ENCODE assay signal across 22 cellular contexts in genomic region chr7:67392596-67393438, GRCh38.
DNase-seq lines count a peak whose midpoint lies in the region; ATAC-seq, FAIRE-seq and TF ChIP-seq lines count a peak whose summit lies in the region.
"Had no signal": no experiment of that assay in that cellular context is flagged by ENCODE, and none has a peak within 500 bp of the region (broad histone marks: within the 10 kb centered on the region; RNA-seq: fewer than 3 reads in every experiment).

No MANE protein-coding gene starts in this region.

- H4K5ac ChIP-seq in H1 (ENCODE audit: insufficient read length, low read depth, low read length): no peak overlapping the region

- no peak overlapping the region for H3K56ac ChIP-seq in H1 (replicated peaks; ENCODE audit: insufficient read length, low read depth, low read length)

- no peak for TF ChIP-seq RAD21 in H1 (IDR thresholded peaks at IDR 0.05 in 1 of 2, conservative IDR thresholded peaks at IDR 0.05 in 1 of 2; ENCODE audit: low read depth in 2 of 2, low read length in 2 of 2)

- POLR2A ChIA-PET in H1 (lab: Charles Lee; ENCODE audit: partially characterized antibody): interaction anchor here (0.7 to 2.2 kb wide), 7 partner anchors 13 to 268 kb away, joined by 3 to 15 read pairs (median 3); no protein-coding TSS in a partner anchor

- no peaks in the 10 kb centered on the region for H3K27me3 ChIP-seq in H1 (replicated peaks in 1 of 4; ENCODE audit: control insufficient read depth in 3 of 4, extremely low read depth in 1 of 4, insufficient read depth in 3 of 4, low read length in 3 of 4)
- no peaks in the 10 kb centered on the region for H3K27me3 ChIP-seq in neural progenitor cell
- H3K27me3 ChIP-seq: neutrophil had no signal

- H3K14ac ChIP-seq in H1 (ENCODE audit: insufficient read length): no peak overlapping the region

- H3K4ac ChIP-seq in H1 (replicated peaks; ENCODE audit: insufficient read length, low read depth, low read length): peak overlapping the region; percentile 1

- H3K9me3 ChIP-seq in H1 (ENCODE audit: insufficient read depth in 2 of 2, low read depth in 1 of 2, low read length in 1 of 2) (no peaks in the 10 kb centered on the region), neural progenitor cell (ENCODE audit: low read depth) (no peaks in the 10 kb centered on the region)
- H3K9me3 ChIP-seq: gastrocnemius medialis, neutrophil had no signal

- H3K79me1 ChIP-seq in H1 (ENCODE audit: low read depth, low read length): no peaks in the 10 kb centered on the region

- no peaks in the 10 kb centered on the region for H3K36me3 Mint-ChIP-seq in neural progenitor cell
- H3K36me3 Mint-ChIP-seq: activated CD4-positive, alpha-beta memory T cell treated with anti-CD3 and anti-CD28 coated beads for 36 hours; activated naive CD4-positive, alpha-beta T cell treated with anti-CD3 and anti-CD28 coated beads, Interleukin-2, amount 10 ng/mL, durations not matched to agents 7 days and 5 days; immature natural killer cell had no signal

- H3K27ac ChIP-seq in H1 (ENCODE audit: low read depth, low read length): peak overlapping the region; percentile 82
- no peak overlapping the region for H3K27ac ChIP-seq in neural progenitor cell
- H3K27ac ChIP-seq: gastrocnemius medialis, neutrophil, WERI-Rb-1 had no signal

- H2BK120ac ChIP-seq in H1 (replicated peaks; ENCODE audit: low read depth, low read length): peak overlapping the region; percentile 14

- no peaks in the 10 kb centered on the region for H3K36me3 ChIP-seq in H1 (ENCODE audit: control insufficient read depth in 2 of 4, insufficient read depth in 4 of 4, low read length in 3 of 4)
- H3K36me3 ChIP-seq in neural progenitor cell: no peaks in the 10 kb centered on the region
- H3K36me3 ChIP-seq: gastrocnemius medialis, neutrophil, WERI-Rb-1 had no signal

- H4K91ac ChIP-seq in H1 (replicated peaks; ENCODE audit: insufficient read length, low read length): peak overlapping the region; percentile 84

- 0 out of 2 replicates have a peak overlapping the region, but pooled peaks have one; percentile 19 for H2AFZ ChIP-seq in H1 (ENCODE audit: low read length)
- peak overlapping the region; percentile 42 for H2AFZ ChIP-seq in neural progenitor cell (replicated peaks)

- no peak overlapping the region for H4K8ac ChIP-seq in H1 (ENCODE audit: extremely low read depth, insufficient read depth, low read length)

- H2BK5ac ChIP-seq in H1 (ENCODE audit: low read depth, low read length): peak overlapping the region; percentile 72; the same call in 1 of the 2 replicates

- TF ChIP-seq EP300 in H1 (IDR thresholded peaks at IDR 0.05; ENCODE audit: borderline replicate concordance in 1 of 2, low read depth in 2 of 2, low read length in 2 of 2): peak in 1 of 2 experiments; percentile 54; a peak in 1 of 3 replicates

- H3K9me3 Mint-ChIP-seq in neural progenitor cell: no peaks in the 10 kb centered on the region
- H3K9me3 Mint-ChIP-seq: central memory CD8-positive, alpha-beta T cell had no signal

- TF ChIP-seq CTCF in H1 (IDR thresholded peaks at IDR 0.05; ENCODE audit: control extremely low read depth in 1 of 3, insufficient read depth in 1 of 3, low read depth in 1 of 3, low read length in 3 of 3): no peak
- TF ChIP-seq CTCF in neural progenitor cell (IDR thresholded peaks at IDR 0.05): no peak

- DNase-seq in NCI-H748 (lab: John Stamatoyannopoulos, UW; ENCODE audit: unreplicated experiment): peak; percentile 77
- no peak for DNase-seq in NCI-H748 treated with DMSO at 0.1 percent for 48 hours (lab: John Stamatoyannopoulos, UW)
- DNase-seq in NCI-H1092 treated with DMSO at 0.1 percent for 48 hours (lab: John Stamatoyannopoulos, UW): peak; percentile 34
- peak in 1 of 2 experiments; percentile 23 for DNase-seq in H1 (ENCODE audit: low read depth in 1 of 2, low spot score in 2 of 2)
- DNase-seq in neural progenitor cell (ENCODE audit: low spot score): peak; percentile 25
- no peak for DNase-seq in activated CD8-positive, alpha-beta memory T cell treated with anti-CD3 and anti-CD28 coated beads for 24 hours
- no peak for DNase-seq in SKM-1 (lab: John Stamatoyannopoulos, UW; ENCODE audit: unreplicated experiment)
- DNase-seq: activated CD4-positive, alpha-beta memory T cell treated with anti-CD3 and anti-CD28 coated beads for 36 hours; activated naive CD4-positive, alpha-beta T cell treated with anti-CD3 and anti-CD28 coated beads, Interleukin-2, amount 10 ng/mL, durations not matched to agents 7 days and 5 days; activated T-cell treated with anti-CD3 and anti-CD28 coated beads, Interleukin-2, amount 50 U/mL, for 24 hours; anterior cingulate cortex; gastrocnemius medialis; immature natural killer cell; retina; SHP77 treated with DMSO at 0.1 percent for 48 hours; stimulated activated CD4-positive, alpha-beta T cell treated with anti-CD3 and anti-CD28 coated beads, Interleukin-12 subunit alpha, Interleukin-12 subunit beta, amount 100 ng/mL, for 4 hours; WERI-Rb-1 had no signal

- H3K18ac ChIP-seq in H1 (ENCODE audit: extremely low read depth, low read length): peak overlapping the region; percentile 35

- H3K27ac Mint-ChIP-seq in neural progenitor cell: no peak overlapping the region
- H3K27ac Mint-ChIP-seq: activated CD4-positive, alpha-beta memory T cell treated with anti-CD3 and anti-CD28 coated beads for 36 hours; activated naive CD4-positive, alpha-beta T cell treated with anti-CD3 and anti-CD28 coated beads, Interleukin-2, amount 10 ng/mL, durations not matched to agents 7 days and 5 days; activated T-cell treated with anti-CD3 and anti-CD28 coated beads, Interleukin-2, amount 50 U/mL, for 24 hours; immature natural killer cell; T-helper 1 cell treated with Interleukin-12 subunit alpha and Interleukin-12 subunit beta and Interleukin-4 antibody, amounts not matched to agents 30 μg/mL and 1 μg/mL, for 36 hours had no signal

- H4K20me1 ChIP-seq in H1 (replicated peaks in 1 of 2; ENCODE audit: control insufficient read depth in 1 of 2, insufficient read depth in 2 of 2, low read length in 2 of 2) (no peaks in the 10 kb centered on the region), neural progenitor cell (ENCODE audit: low read depth) (no peaks in the 10 kb centered on the region)

- no peaks in the 10 kb centered on the region; a peak in 1 of 4 replicates for H3K79me2 ChIP-seq in H1 (ENCODE audit: control insufficient read depth in 1 of 2, insufficient read depth in 2 of 2, low read length in 2 of 2)
- no peaks in the 10 kb centered on the region for H3K79me2 ChIP-seq in neural progenitor cell (ENCODE audit: low read depth)

- H3K23ac ChIP-seq in H1 (ENCODE audit: insufficient read length): no peak overlapping the region

- peaks cover 11% of the 10 kb centered on the region for H3K27me3 Mint-ChIP-seq in neural progenitor cell (ENCODE audit: insufficient read depth, low read depth)
- H3K27me3 Mint-ChIP-seq: activated CD4-positive, alpha-beta memory T cell treated with anti-CD3 and anti-CD28 coated beads for 36 hours; activated naive CD4-positive, alpha-beta T cell treated with anti-CD3 and anti-CD28 coated beads, Interleukin-2, amount 10 ng/mL, durations not matched to agents 7 days and 5 days; activated T-cell treated with anti-CD3 and anti-CD28 coated beads, Interleukin-2, amount 50 U/mL, for 24 hours had no signal

- H3K4me1 ChIP-seq in H1 (replicated peaks in 1 of 4; ENCODE audit: control insufficient read depth in 3 of 4, insufficient read depth in 4 of 4, low read length in 3 of 4): peaks cover 3 to 17% (median 8%) of the 10 kb centered on the region in 4 experiments; a peak in 6 of 7 replicates
- H3K4me1 ChIP-seq in neural progenitor cell: no peaks in the 10 kb centered on the region
- H3K4me1 ChIP-seq: gastrocnemius medialis had no signal

- no peak for ATAC-seq in GM19467 (IDR thresholded peaks at IDR 0.05; ENCODE audit: unreplicated experiment)
- ATAC-seq: esophagus mucosa, gastrocnemius medialis had no signal

- peak overlapping the region; percentile 92 for H2BK20ac ChIP-seq in H1 (ENCODE audit: low read length)

- TF ChIP-seq POLR2A in H1 (IDR thresholded peaks at IDR 0.05; ENCODE audit: control extremely low read depth in 1 of 2, low read depth in 2 of 2, low read length in 2 of 2): peak in 1 of 2 experiments; percentile 74; a peak in 2 of 3 replicates

- peaks cover 2% of the 10 kb centered on the region; the same call in 1 of the 2 replicates for H3K23me2 ChIP-seq in H1 (ENCODE audit: low read depth, low read length)

- H3K9ac ChIP-seq in H1 (replicated peaks in 1 of 4; ENCODE audit: extremely low read depth in 1 of 4, low read depth in 3 of 4, low read length in 3 of 4) (peak overlapping the region in 1 of 4 experiments; percentile 34; a peak in 1 of 7 replicates), neural progenitor cell (no peak overlapping the region)

- H3K4me3 ChIP-seq in H1 (ENCODE audit: extremely low read depth in 1 of 4, insufficient read depth in 2 of 4, low read depth in 3 of 4, low read length in 4 of 4) (peak overlapping the region in 3 of 4 experiments; percentile 5 to 45 (median 19); a peak in 4 of 8 replicates), neural progenitor cell (no peak overlapping the region)
- H3K4me3 ChIP-seq: gastrocnemius medialis had no signal

- H3F3A ChIP-seq in neural progenitor cell (ENCODE audit: low read depth): peaks cover 4% of the 10 kb centered on the region

- H2AK5ac ChIP-seq in H1 (ENCODE audit: low read depth, low read length): peak overlapping the region; percentile 82; the same call in 1 of the 2 replicates

- H3K4me2 ChIP-seq in H1 (ENCODE audit: insufficient read depth in 1 of 2, low read depth in 2 of 2, low read length in 2 of 2) (peak overlapping the region; percentile 58 to 73), neural progenitor cell (peak overlapping the region; percentile 31)

- WGBS in H1 (ENCODE audit: extremely low coverage in 1 of 2, insufficient coverage in 1 of 2, insufficient read length in 1 of 2, insufficient replicate concordance in 2 of 2, low coverage in 1 of 2, low lambda C conversion rate in 2 of 2, missing lambda C conversion rate in 1 of 2), 2 experiments: 45% methylated on average over 16 of the region's 16 CpGs; no CpG with 5 or more reads in 1 of the 2 experiments

- peaks cover 2% of the 10 kb centered on the region for H3K4me1 Mint-ChIP-seq in neural progenitor cell
- H3K4me1 Mint-ChIP-seq: activated naive CD4-positive, alpha-beta T cell treated with anti-CD3 and anti-CD28 coated beads, Interleukin-2, amount 10 ng/mL, durations not matched to agents 7 days and 5 days; central memory CD8-positive, alpha-beta T cell; immature natural killer cell had no signal

- H3K4me3 Mint-ChIP-seq in neural progenitor cell: no peak overlapping the region
- H3K4me3 Mint-ChIP-seq: activated CD4-positive, alpha-beta memory T cell treated with anti-CD3 and anti-CD28 coated beads for 36 hours; activated naive CD4-positive, alpha-beta T cell treated with anti-CD3 and anti-CD28 coated beads, Interleukin-2, amount 10 ng/mL, durations not matched to agents 7 days and 5 days; activated T-cell treated with anti-CD3 and anti-CD28 coated beads, Interleukin-2, amount 50 U/mL, for 24 hours; central memory CD8-positive, alpha-beta T cell; immature natural killer cell; T-helper 1 cell treated with Interleukin-12 subunit alpha and Interleukin-12 subunit beta and Interleukin-4 antibody, amounts not matched to agents 30 μg/mL and 1 μg/mL, for 36 hours had no signal

- peak overlapping the region; percentile 55; the same call in 1 of the 2 replicates for H2BK15ac ChIP-seq in H1 (ENCODE audit: low read length)

- CTCF ChIA-PET in H1 (lab: Charles Lee; ENCODE audit: partially characterized antibody): interaction anchor here (1.1 kb wide), 1 partner anchor 226 kb away, joined by 4 read pairs; no protein-coding TSS in a partner anchor

- FAIRE-seq in H1 (lab: Jason Lieb, UNC): peak; percentile 66

- H2BK12ac ChIP-seq in H1 (ENCODE audit: low read depth, low read length): peak overlapping the region; percentile 94; the same call in 1 of the 2 replicates

Comparison
In these comparisons a context has a peak if more than half of its experiments do, and no peak if none do; other contexts are left out.
1. DNase-seq: peak in NCI-H748 (single experiment), NCI-H1092 treated with DMSO at 0.1 percent for 48 hours (single experiment) and neural progenitor cell (single experiment); none in NCI-H748 treated with DMSO at 0.1 percent for 48 hours (single experiment), activated CD8-positive, alpha-beta memory T cell treated with anti-CD3 and anti-CD28 coated beads for 24 hours (single experiment) and SKM-1 (single experiment).